ENCODE assay signal across 2 cellular contexts in genomic region chr4:71239365-71239764, GRCh38.
TF ChIP-seq lines count a peak whose summit lies in the region.

No MANE protein-coding gene starts in this region.

TF ChIP-seq in HepG2, 621 proteins besides CTCF, POLR2A, EP300 and RAD21 (continues in another document):
- TF ChIP-seq PRDM4 (CRISPR knock-in tag; IDR thresholded peaks at IDR 0.05; ENCODE audit: borderline replicate concordance) (no peak), ZNF546 (CRISPR knock-in tag; conservative IDR thresholded peaks at IDR 0.05) (no peak), HNRNPUL1 (IDR thresholded peaks at IDR 0.05; ENCODE audit: low read depth, low read length) (no peak), ZFYVE20 (CRISPR knock-in tag; IDR thresholded peaks at IDR 0.05; ENCODE audit: borderline replicate concordance, low read depth) (no peak), PRPF4 (IDR thresholded peaks at IDR 0.05; ENCODE audit: low read depth, low read length, poor library complexity, severe bottlenecking) (no peak), TAF15 (IDR thresholded peaks at IDR 0.05; ENCODE audit: low read depth, low read length, poor library complexity, severe bottlenecking) (no peak), SATB2 (CRISPR knock-in tag; IDR thresholded peaks at IDR 0.05) (no peak), ZNF281 (CRISPR knock-in tag; IDR thresholded peaks at IDR 0.05; ENCODE audit: borderline replicate concordance) (no peak), SRSF1 (optimal IDR thresholded peaks at IDR 0.05; ENCODE audit: low read depth, low read length) (no peak), ZNF772 (CRISPR knock-in tag; IDR thresholded peaks at IDR 0.05) (no peak), NR3C1 (CRISPR knock-in tag; IDR thresholded peaks at IDR 0.05) (no peak), ZNF605 (CRISPR knock-in tag; IDR thresholded peaks at IDR 0.05) (no peak), E2F1 (CRISPR knock-in tag; IDR thresholded peaks at IDR 0.05) (no peak), SMARCE1 (IDR thresholded peaks at IDR 0.05; ENCODE audit: borderline replicate concordance) (no peak), MXD4 (CRISPR knock-in tag; IDR thresholded peaks at IDR 0.05) (no peak), ZNF124 (CRISPR knock-in tag; IDR thresholded peaks at IDR 0.05) (no peak), ZNF724P (CRISPR knock-in tag; IDR thresholded peaks at IDR 0.05; ENCODE audit: borderline replicate concordance) (no peak), DZIP1 (CRISPR knock-in tag; IDR thresholded peaks at IDR 0.05) (no peak)

TF ChIP-seq in WTC11, 78 proteins besides CTCF, POLR2A, EP300 and RAD21 (continued from another document):
- no peak for TF ChIP-seq ARID4B (CRISPR knock-in tag; IDR thresholded peaks at IDR 0.05; ENCODE audit: borderline replicate concordance)
- no peak for TF ChIP-seq ATF6 (CRISPR knock-in tag; IDR thresholded peaks at IDR 0.05)
- no peak for TF ChIP-seq E2F4 (CRISPR knock-in tag; IDR thresholded peaks at IDR 0.05; ENCODE audit: borderline replicate concordance, low read depth)
- no peak for TF ChIP-seq KAT7 (CRISPR knock-in tag; IDR thresholded peaks at IDR 0.05; ENCODE audit: borderline replicate concordance)
- TF ChIP-seq TEAD1 (CRISPR knock-in tag; IDR thresholded peaks at IDR 0.05): no peak
- no peak for TF ChIP-seq ZNF232 (CRISPR knock-in tag; IDR thresholded peaks at IDR 0.05)
- TF ChIP-seq OVOL2 (CRISPR knock-in tag; IDR thresholded peaks at IDR 0.05; ENCODE audit: borderline replicate concordance): no peak
- TF ChIP-seq GRHL2 (CRISPR knock-in tag; IDR thresholded peaks at IDR 0.05; ENCODE audit: insufficient replicate concordance, severe bottlenecking): no peak
- TF ChIP-seq TP53 (CRISPR knock-in tag; IDR thresholded peaks at IDR 0.05): no peak
- TF ChIP-seq ZMAT4 (CRISPR knock-in tag; IDR thresholded peaks at IDR 0.05): no peak
- no peak for TF ChIP-seq NFE2L1 (CRISPR knock-in tag; IDR thresholded peaks at IDR 0.05)
- TF ChIP-seq ZBTB43 (CRISPR knock-in tag; IDR thresholded peaks at IDR 0.05): no peak
- no peak for TF ChIP-seq RELA (CRISPR knock-in tag; IDR thresholded peaks at IDR 0.05; ENCODE audit: borderline replicate concordance)
- no peak for TF ChIP-seq USF1 (CRISPR knock-in tag; IDR thresholded peaks at IDR 0.05)
